In the genomic region with DNA sequence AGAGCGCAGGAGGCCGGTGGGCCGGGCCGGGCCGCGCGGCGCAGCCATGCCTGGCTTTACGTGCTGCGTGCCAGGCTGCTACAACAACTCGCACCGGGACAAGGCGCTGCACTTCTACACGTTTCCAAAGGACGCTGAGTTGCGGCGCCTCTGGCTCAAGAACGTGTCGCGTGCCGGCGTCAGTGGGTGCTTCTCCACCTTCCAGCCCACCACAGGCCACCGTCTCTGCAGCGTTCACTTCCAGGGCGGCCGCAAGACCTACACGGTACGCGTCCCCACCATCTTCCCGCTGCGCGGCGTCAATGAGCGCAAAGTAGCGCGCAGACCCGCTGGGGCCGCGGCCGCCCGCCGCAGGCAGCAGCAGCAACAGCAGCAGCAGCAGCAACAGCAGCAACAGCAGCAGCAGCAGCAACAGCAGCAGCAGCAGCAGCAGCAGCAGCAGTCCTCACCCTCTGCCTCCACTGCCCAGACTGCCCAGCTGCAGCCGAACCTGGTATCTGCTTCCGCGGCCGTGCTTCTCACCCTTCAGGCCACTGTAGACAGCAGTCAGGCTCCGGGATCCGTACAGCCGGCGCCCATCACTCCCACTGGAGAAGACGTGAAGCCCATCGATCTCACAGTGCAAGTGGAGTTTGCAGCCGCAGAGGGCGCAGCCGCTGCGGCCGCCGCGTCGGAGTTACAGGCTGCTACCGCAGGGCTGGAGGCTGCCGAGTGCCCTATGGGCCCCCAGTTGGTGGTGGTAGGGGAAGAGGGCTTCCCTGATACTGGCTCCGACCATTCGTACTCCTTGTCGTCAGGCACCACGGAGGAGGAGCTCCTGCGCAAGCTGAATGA, we compare ENCODE assay signal across 8 cellular contexts. TPM values are rescaled to one million over a fixed set of nuclear protein-coding genes. Genes with fewer than 3 reads are reported as not detected.
DNase-seq lines count a peak whose midpoint lies in the region; ATAC-seq, FAIRE-seq and TF ChIP-seq lines count a peak whose summit lies in the region.

No MANE protein-coding gene starts in this region.

- intact Hi-C loops in kidney (cut with DNase I), result no loop called here

- H3K4me3 ChIP-seq in Jurkat, Clone E6-1 (ENCODE audit: low read length), result peak overlapping the region; percentile 81
- peak overlapping the region; percentile 79 for H3K4me3 ChIP-seq in WI38 (ENCODE audit: low read depth, low read length)
- H3K4me3 ChIP-seq in bronchial epithelial cell (ENCODE audit: low read depth, low read length), result peak overlapping the region; percentile 75
- H3K4me3 ChIP-seq in kidney (ENCODE audit: low read length in 2 of 2), result peak overlapping the region; percentile 76 to 87

- peak overlapping the region; percentile 53 to 66 for H3K9ac ChIP-seq in kidney (ENCODE audit: low read length in 2 of 2)

- FAIRE-seq in bronchial epithelial cell (lab: Jason Lieb, UNC) (no peak), kidney (lab: Jason Lieb, UNC) (no peak)

- peaks cover 3% of the 10 kb centered on the region for H3K36me3 ChIP-seq in bronchial epithelial cell (ENCODE audit: control insufficient read depth, insufficient read depth, low read length)
- H3K36me3 ChIP-seq in kidney (ENCODE audit: control insufficient read depth in 1 of 2, insufficient read depth in 2 of 2, low read length in 2 of 2), result no peaks in the 10 kb centered on the region

- H3K27ac ChIP-seq in kidney (ENCODE audit: low read depth in 2 of 2, low read length in 2 of 2), result peak overlapping the region; percentile 98 to 100

- ATAC-seq in GM21390 (IDR thresholded peaks at IDR 0.05; ENCODE audit: unreplicated experiment), result peak; percentile 10

- no peaks in the 10 kb centered on the region for H3K9me3 ChIP-seq in kidney (ENCODE audit: control insufficient read depth in 1 of 2, low read length in 2 of 2)

- no peaks in the 10 kb centered on the region for H3K27me3 ChIP-seq in bronchial epithelial cell (ENCODE audit: control insufficient read depth, insufficient read depth, low read length)

- peaks cover 33 to 35% of the 10 kb centered on the region in 2 donors for H3K4me1 ChIP-seq in kidney (ENCODE audit: control insufficient read depth in 1 of 2, insufficient read depth in 1 of 2, low read depth in 1 of 2, low read length in 2 of 2)

- TF ChIP-seq CTCF in WI38 (IDR thresholded peaks at IDR 0.05; ENCODE audit: low read depth, low read length) (peak; percentile 18; the same call in 1 of the 2 replicates), bronchial epithelial cell (IDR thresholded peaks at IDR 0.05; ENCODE audit: insufficient read depth, low read length, severe bottlenecking) (peak; percentile 50), kidney (IDR thresholded peaks at IDR 0.05; ENCODE audit: borderline replicate concordance, extremely low read depth, insufficient read depth) (peak; percentile 6)

- peak; percentile 4 for DNase-seq in DMS53 treated with DMSO at 0.1 percent for 48 hours (lab: John Stamatoyannopoulos, UW; ENCODE audit: unreplicated experiment)
- DNase-seq in Jurkat, Clone E6-1 (ENCODE audit: low read depth, low spot score), result peak; percentile 27
- DNase-seq in bronchial epithelial cell (ENCODE audit: low read depth), result no peak
- peak; percentile 88 for DNase-seq in kidney
- peak; percentile 32 to 39 for DNase-seq in stimulated activated CD4-positive, alpha-beta T cell treated with anti-CD3 and anti-CD28 coated beads, Interleukin-15, amount 100 ng/mL, for 1 hour (ENCODE audit: low read depth in 1 of 2, low spot score in 1 of 2)
- no peak for DNase-seq in GF-D8 (lab: John Stamatoyannopoulos, UW)

RNA-seq across cellular contexts. Expression of gene THAP11, which starts 0.6 kb away (rescaled TPM):
- polyA plus RNA-seq in Jurkat, Clone E6-1 (2012; ENCODE audit: insufficient read depth, insufficient read length), result 43.4 TPM
- total RNA-seq in bronchial epithelial cell, result 22.1 and 34.2 TPM in 2 replicates
- total RNA-seq in kidney, result 27.0 TPM
- 21.4 TPM for polyA plus RNA-seq in kidney (ENCODE audit: insufficient read depth, low read depth, low replicate concordance)

RNA-seq across cellular contexts. Expression of gene NUTF2, which starts 4.0 kb away (rescaled TPM):
- 351 TPM for polyA plus RNA-seq in Jurkat, Clone E6-1 (2012; ENCODE audit: insufficient read depth, insufficient read length)
- total RNA-seq in bronchial epithelial cell (42.6 and 98.6 TPM in 2 replicates), kidney (76.4 TPM)
- 107 TPM for polyA plus RNA-seq in kidney (ENCODE audit: insufficient read depth, low read depth, low replicate concordance)

RNA-seq across cellular contexts. Expression of gene CENPT, which starts 4.8 kb away (rescaled TPM):
- polyA plus RNA-seq in Jurkat, Clone E6-1 (2012; ENCODE audit: insufficient read depth, insufficient read length), result 75.1 TPM
- 10.3 and 10.9 TPM in 2 replicates for total RNA-seq in bronchial epithelial cell
- total RNA-seq in kidney, result 42.5 TPM
- polyA plus RNA-seq in kidney (ENCODE audit: insufficient read depth, low read depth, low replicate concordance), result 25.3 TPM

RNA-seq across cellular contexts. Expression of gene EDC4, which starts 30.1 kb away (rescaled TPM):
- polyA plus RNA-seq in Jurkat, Clone E6-1 (2012; ENCODE audit: insufficient read depth, insufficient read length), result 109 TPM
- total RNA-seq in bronchial epithelial cell (26.9 and 35.6 TPM in 2 replicates), kidney (56.5 TPM)
- polyA plus RNA-seq in kidney (ENCODE audit: insufficient read depth, low read depth, low replicate concordance), result 44.7 TPM

RNA-seq across cellular contexts. Expression of gene TSNAXIP1, which starts 36.0 kb away (rescaled TPM):
- polyA plus RNA-seq in Jurkat, Clone E6-1 (2012; ENCODE audit: insufficient read depth, insufficient read length), result 1.4 TPM
- under 0.01 and 0.13 TPM in 2 replicates for total RNA-seq in bronchial epithelial cell
- total RNA-seq in kidney, result 3.9 TPM
- polyA plus RNA-seq in kidney (ENCODE audit: insufficient read depth, low read depth, low replicate concordance), result 2.8 TPM

Comparison
In these comparisons a context has a peak if more than half of its experiments do, and no peak if none do; other contexts are left out.
1. DNase-seq: peak in DMS53 treated with DMSO at 0.1 percent for 48 hours (single experiment), Jurkat, Clone E6-1 (single experiment), kidney (single experiment) and stimulated activated CD4-positive, alpha-beta T cell treated with anti-CD3 and anti-CD28 coated beads, Interleukin-15, amount 100 ng/mL, for 1 hour (2 of 2); none in bronchial epithelial cell (single experiment) and GF-D8 (single experiment).
2. Peak in every context shown above with its lines, with median percentiles within 50 percentile points of each other: H3K4me3 ChIP-seq and CTCF ChIP-seq.